27 cellular contexts compared by ENCODE assay signal in the genomic region with DNA sequence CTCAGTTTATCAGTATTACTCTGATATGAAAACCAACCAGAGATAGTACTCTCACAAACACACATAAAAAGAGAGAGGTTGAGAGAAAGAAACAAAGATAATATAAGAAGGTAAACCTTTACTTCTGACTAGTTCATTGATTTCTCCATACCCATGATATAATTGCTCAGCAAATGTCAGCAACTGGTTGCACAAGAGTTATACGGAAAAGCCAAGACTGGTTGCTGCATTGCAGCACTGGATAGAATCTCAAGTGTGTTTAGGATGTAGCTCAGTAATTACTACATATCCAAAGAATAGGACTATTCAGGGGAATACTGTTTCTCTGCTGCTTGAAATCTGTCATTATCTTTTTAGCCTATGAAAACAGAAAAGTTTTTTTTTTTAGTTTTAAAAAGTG.
"Had no signal": no experiment of that assay in that cellular context is flagged by ENCODE, and none has a peak within 500 bp of the region (broad histone marks: within the 10 kb centered on the region; RNA-seq: fewer than 3 reads in every experiment).

No MANE protein-coding gene starts in this region.

- FAIRE-seq: small intestine, urothelium cell line had no signal

- H3K4me3 ChIP-seq: psoas muscle, right lobe of liver, sigmoid colon, stomach, thoracic aorta, thyroid gland, tibial nerve, upper lobe of left lung, vagina had no signal

- H3K4me1 ChIP-seq: parathyroid adenoma, psoas muscle, right lobe of liver, sigmoid colon, stomach, thyroid gland, tibial nerve, upper lobe of left lung, vagina had no signal

- H2AFZ ChIP-seq: parathyroid adenoma had no signal

- ATAC-seq: naive thymus-derived CD8-positive, alpha-beta T cell; natural killer cell treated with Interleukin-12 subunit alpha and Interleukin-12 subunit beta and Interleukin-15 and Interleukin-18, amount 100 ng/mL, for 72 hours; psoas muscle; right cardiac atrium; right lobe of liver; stimulated activated effector memory CD8-positive, alpha-beta T cell treated with anti-CD3 and anti-CD28 coated beads, Interleukin-12 subunit alpha, Interleukin-12 subunit beta, amount 100 ng/mL, for 72 hours; stimulated activated naive B cell treated with anti-CD40 and anti-IgM and Interleukin-4, amounts not matched to agents 10 μg/mL and 1 μg/mL and 100 μg/mL, for 72 hours had no signal

- H3K9me3 ChIP-seq: neutrophil, psoas muscle, right lobe of liver, sigmoid colon, stomach, thoracic aorta, thyroid gland, tibial nerve, upper lobe of left lung, vagina had no signal

- DNase-seq: naive thymus-derived CD8-positive, alpha-beta T cell; nephron progenitor cell; nucleus accumbens; posterior cingulate gyrus; psoas muscle; right cardiac atrium; right lobe of liver; sigmoid colon; small intestine; stimulated activated CD4-positive, alpha-beta T cell treated with anti-CD3 and anti-CD28 coated beads, Interleukin-15, amount 100 ng/mL, for 24 hours; stimulated activated CD4-positive, alpha-beta T cell treated with anti-CD3 and anti-CD28 coated beads, Interleukin-2, amount 100 ng/mL, for 24 hours; stimulated activated CD4-positive, alpha-beta T cell treated with anti-CD3 and anti-CD28 coated beads, Interleukin-2, amount 100 ng/mL, for 48 hours; stimulated activated CD4-positive, alpha-beta T cell treated with anti-CD3 and anti-CD28 coated beads, Interleukin-4, amount 100 ng/mL, for 24 hours; stimulated activated naive B cell treated with anti-CD40 and anti-IgM and Interleukin-4, amounts not matched to agents 10 μg/mL and 1 μg/mL and 100 μg/mL, for 72 hours; stimulated activated naive CD4-positive, alpha-beta T cell treated with Interleukin-2 at 50 U/mL for 16 hours; stomach; thyroid gland; trophoblast cell; upper lobe of left lung had no signal

- H3K27ac ChIP-seq: neutrophil, parathyroid adenoma, psoas muscle, right lobe of liver, sigmoid colon, stomach, thoracic aorta, thyroid gland, tibial nerve, upper lobe of left lung, vagina had no signal

- H3K27me3 ChIP-seq: neutrophil, right lobe of liver, sigmoid colon, stomach, thyroid gland, tibial nerve, upper lobe of left lung, vagina had no signal

- H3K9ac ChIP-seq: parathyroid adenoma had no signal

- H3K79me2 ChIP-seq: parathyroid adenoma had no signal

- H3K36me3 ChIP-seq: neutrophil, right lobe of liver, sigmoid colon, stomach, thoracic aorta, thyroid gland, tibial nerve, upper lobe of left lung, vagina had no signal
